In the genomic region with DNA sequence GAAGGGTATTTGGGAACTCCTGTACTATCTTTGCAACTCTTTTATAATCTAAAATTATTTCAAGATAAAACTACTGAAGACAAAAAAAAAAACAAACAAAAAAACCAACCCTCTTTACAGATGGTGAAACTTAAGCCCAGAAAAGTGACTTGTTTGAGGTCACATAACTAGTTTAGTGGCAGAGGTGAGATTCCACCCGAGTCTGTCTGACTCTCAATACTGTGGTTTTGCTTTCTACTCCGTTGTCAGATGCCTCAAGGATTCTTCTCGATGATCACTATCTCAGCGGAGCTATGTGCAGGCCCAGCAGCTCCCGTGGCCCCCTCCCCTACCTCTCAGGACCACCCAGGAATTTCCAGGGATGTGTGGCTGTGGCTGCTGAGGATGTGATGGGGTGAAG, we compare ENCODE assay signal across 16 cellular contexts. TPM values are rescaled to one million over a fixed set of nuclear protein-coding genes. Genes with fewer than 3 reads are reported as not detected.
DNase-seq lines count a peak whose midpoint lies in the region; ATAC-seq and TF ChIP-seq lines count a peak whose summit lies in the region.
"Had no signal": no experiment of that assay in that cellular context is flagged by ENCODE, and none has a peak within 500 bp of the region (broad histone marks: within the 10 kb centered on the region; RNA-seq: fewer than 3 reads in every experiment).

No MANE protein-coding gene starts in this region.

- H3K4me3 ChIP-seq in H7 (ENCODE audit: insufficient read depth, low read depth, low read length), result no peak overlapping the region
- no peak overlapping the region for H3K4me3 ChIP-seq in ascending aorta
- no peak overlapping the region for H3K4me3 ChIP-seq in SK-N-SH (ENCODE audit: low read depth in 2 of 2, low read length in 1 of 2)
- H3K4me3 ChIP-seq: BLaER1 treated with 17β-estradiol and CSF1 and Interleukin-3, amounts not matched to agents 10 nM and 100 nM had no signal

- H3K27ac ChIP-seq in ascending aorta (peak overlapping the region; percentile 40 to 60), SK-N-SH (ENCODE audit: low read depth in 2 of 2, low read length in 1 of 2) (no peak overlapping the region)
- H3K27ac ChIP-seq: BLaER1 treated with 17β-estradiol and CSF1 and Interleukin-3, amounts not matched to agents 10 nM and 100 nM; HL-60 had no signal

- no peak for TF ChIP-seq EP300 in SK-N-SH (IDR thresholded peaks at IDR 0.05; ENCODE audit: borderline replicate concordance in 1 of 2, low read depth in 1 of 2, low read length in 1 of 2)

- intact Hi-C loops in ascending aorta (cut with DNase I), result no loop called here
- intact Hi-C loops in activated CD4-positive, alpha-beta T cell treated with anti-CD3 and anti-CD28 coated beads for 36 hours (cut with DNase I, micrococcal nuclease), result no loop called here

- H3K9me2 ChIP-seq in SK-N-SH, result no peaks in the 10 kb centered on the region

- peaks cover 6% of the 10 kb centered on the region for H3K36me3 Mint-ChIP-seq in stimulated activated effector memory CD8-positive, alpha-beta T cell treated with anti-CD3 and anti-CD28 coated beads, Interleukin-12 subunit alpha, Interleukin-12 subunit beta, amount 100 ng/mL, for 72 hours
- H3K36me3 Mint-ChIP-seq in activated CD4-positive, alpha-beta T cell treated with anti-CD3 and anti-CD28 coated beads for 36 hours (ENCODE audit: low read depth), result no peaks in the 10 kb centered on the region
- H3K36me3 Mint-ChIP-seq: CD4-positive, CD25-positive, alpha-beta regulatory T cell had no signal

- POLR2A ChIA-PET in SK-N-SH (lab: Yijun Ruan, JAX), result no interaction called here
- POLR2A ChIA-PET in activated CD4-positive, alpha-beta T cell treated with anti-CD3 and anti-CD28 coated beads for 36 hours (lab: Charles Lee), result no interaction called here

- peaks cover 23% of the 10 kb centered on the region for H3K27me3 Mint-ChIP-seq in activated CD4-positive, alpha-beta T cell treated with anti-CD3 and anti-CD28 coated beads for 36 hours

- H3K4me1 ChIP-seq in ascending aorta, result peaks cover 1 to 6% of the 10 kb centered on the region in 2 donors
- no peaks in the 10 kb centered on the region for H3K4me1 ChIP-seq in SK-N-SH (ENCODE audit: control insufficient read depth in 1 of 2, insufficient read depth in 2 of 2, low read depth in 1 of 2, low read length in 1 of 2)

- WGBS in SK-N-SH (ENCODE audit: low lambda C conversion rate), result 69% methylated on average over 5 of the region's 5 CpGs

- no peak overlapping the region for H3K4me2 ChIP-seq in SK-N-SH
- H3K4me2 ChIP-seq: BLaER1 treated with 17β-estradiol and CSF1 and Interleukin-3, amounts not matched to agents 10 nM and 100 nM had no signal

- TF ChIP-seq RAD21 in SK-N-SH (IDR thresholded peaks at IDR 0.05; ENCODE audit: low read length), result no peak

- peak overlapping the region; percentile 0 for H3K4me3 Mint-ChIP-seq in stimulated activated effector memory CD8-positive, alpha-beta T cell treated with anti-CD3 and anti-CD28 coated beads, Interleukin-12 subunit alpha, Interleukin-12 subunit beta, amount 100 ng/mL, for 72 hours
- H3K4me3 Mint-ChIP-seq in activated CD4-positive, alpha-beta T cell treated with anti-CD3 and anti-CD28 coated beads for 36 hours, result no peak overlapping the region
- H3K4me3 Mint-ChIP-seq: CD4-positive, CD25-positive, alpha-beta regulatory T cell had no signal

- H3K79me2 ChIP-seq in SK-N-SH (ENCODE audit: insufficient read depth), result no peaks in the 10 kb centered on the region

- H2AFZ ChIP-seq in SK-N-SH (ENCODE audit: low read depth), result no peak overlapping the region

- H3K36me3 ChIP-seq in H7 (replicated peaks; ENCODE audit: control insufficient read depth, insufficient read depth, low read length), result no peaks in the 10 kb centered on the region; the same call in 1 of the 2 replicates
- peaks cover 70 to 80% of the 10 kb centered on the region in 2 donors for H3K36me3 ChIP-seq in ascending aorta
- no peaks in the 10 kb centered on the region for H3K36me3 ChIP-seq in SK-N-SH (replicated peaks in 1 of 2; ENCODE audit: control insufficient read depth in 1 of 2, insufficient read depth in 2 of 2, low read length in 1 of 2)
- H3K36me3 ChIP-seq: BLaER1 treated with 17β-estradiol and CSF1 and Interleukin-3, amounts not matched to agents 10 nM and 100 nM had no signal

- no peaks in the 10 kb centered on the region for H4K20me1 ChIP-seq in SK-N-SH (ENCODE audit: insufficient read depth)
- H4K20me1 ChIP-seq: BLaER1 treated with 17β-estradiol and CSF1 and Interleukin-3, amounts not matched to agents 10 nM and 100 nM had no signal

- H3K9me3 Mint-ChIP-seq in stimulated activated effector memory CD8-positive, alpha-beta T cell treated with anti-CD3 and anti-CD28 coated beads, Interleukin-12 subunit alpha, Interleukin-12 subunit beta, amount 100 ng/mL, for 72 hours, result no peaks in the 10 kb centered on the region
- H3K9me3 Mint-ChIP-seq in activated CD4-positive, alpha-beta T cell treated with anti-CD3 and anti-CD28 coated beads for 36 hours (ENCODE audit: low read depth), result peaks cover 2% of the 10 kb centered on the region

- no peaks in the 10 kb centered on the region for H3F3A ChIP-seq in SK-N-SH (replicated peaks; ENCODE audit: insufficient read depth)

- peaks cover 25% of the 10 kb centered on the region for H3K4me1 Mint-ChIP-seq in stimulated activated effector memory CD8-positive, alpha-beta T cell treated with anti-CD3 and anti-CD28 coated beads, Interleukin-12 subunit alpha, Interleukin-12 subunit beta, amount 100 ng/mL, for 72 hours
- H3K4me1 Mint-ChIP-seq in activated CD4-positive, alpha-beta T cell treated with anti-CD3 and anti-CD28 coated beads for 36 hours, result no peaks in the 10 kb centered on the region

- DNase-seq in H7 (peak; percentile 4), ascending aorta (ENCODE audit: low spot score in 2 of 2) (no peak), myocyte (ENCODE audit: low read depth) (peak; percentile 4), midbrain (lab: John Stamatoyannopoulos, UW) (no peak), OCI-M2 (lab: John Stamatoyannopoulos, UW; ENCODE audit: unreplicated experiment) (no peak), SK-N-SH (no peak)
- DNase-seq in stimulated activated effector memory CD8-positive, alpha-beta T cell treated with anti-CD3 and anti-CD28 coated beads, Interleukin-12 subunit alpha, Interleukin-12 subunit beta, amount 100 ng/mL, for 72 hours (ENCODE audit: low spot score in 2 of 2), result no peak
- no peak for DNase-seq in activated CD4-positive, alpha-beta T cell treated with anti-CD3 and anti-CD28 coated beads for 36 hours
- DNase-seq: ACHN; CD4-positive, CD25-positive, alpha-beta regulatory T cell; DMS53; GF-D8 had no signal

- no peaks in the 10 kb centered on the region for H3K9me3 ChIP-seq in ascending aorta
- no peaks in the 10 kb centered on the region for H3K9me3 ChIP-seq in SK-N-SH

- no peaks in the 10 kb centered on the region for H3K27me3 ChIP-seq in H7 (ENCODE audit: control insufficient read depth, insufficient read depth, low read length)
- H3K27me3 ChIP-seq in ascending aorta, result no peaks in the 10 kb centered on the region
- H3K27me3 ChIP-seq in SK-N-SH (ENCODE audit: insufficient read depth), result no peaks in the 10 kb centered on the region
- H3K27me3 ChIP-seq: BLaER1 treated with 17β-estradiol and CSF1 and Interleukin-3, amounts not matched to agents 10 nM and 100 nM had no signal

- ATAC-seq in stimulated activated effector memory CD8-positive, alpha-beta T cell treated with anti-CD3 and anti-CD28 coated beads, Interleukin-12 subunit alpha, Interleukin-12 subunit beta, amount 100 ng/mL, for 72 hours, result peak; percentile 87
- ATAC-seq in activated CD4-positive, alpha-beta T cell treated with anti-CD3 and anti-CD28 coated beads for 36 hours, result no peak
- ATAC-seq: HCT116 had no signal

- TF ChIP-seq CTCF in ascending aorta (IDR thresholded peaks at IDR 0.05) (no peak), SK-N-SH (IDR thresholded peaks at IDR 0.05) (no peak)

- H3K9ac ChIP-seq in SK-N-SH, result no peak overlapping the region
- H3K9ac ChIP-seq: BLaER1 treated with 17β-estradiol and CSF1 and Interleukin-3, amounts not matched to agents 10 nM and 100 nM had no signal

- peak overlapping the region; percentile 27 for H3K27ac Mint-ChIP-seq in stimulated activated effector memory CD8-positive, alpha-beta T cell treated with anti-CD3 and anti-CD28 coated beads, Interleukin-12 subunit alpha, Interleukin-12 subunit beta, amount 100 ng/mL, for 72 hours
- no peak overlapping the region for H3K27ac Mint-ChIP-seq in activated CD4-positive, alpha-beta T cell treated with anti-CD3 and anti-CD28 coated beads for 36 hours
- H3K27ac Mint-ChIP-seq: CD4-positive, CD25-positive, alpha-beta regulatory T cell had no signal

- CTCF ChIA-PET in SK-N-SH (lab: Yijun Ruan, JAX), result interaction anchor here (1.3 to 15.8 kb wide), 4 partner anchors 11 to 186 kb away, joined by 3 to 317 read pairs (median 14); no protein-coding TSS in a partner anchor
- CTCF ChIA-PET in activated CD4-positive, alpha-beta T cell treated with anti-CD3 and anti-CD28 coated beads for 36 hours (lab: Charles Lee), result interaction anchor here (1.5 kb wide), 1 partner anchor 13 kb away, joined by 3 read pairs; no protein-coding TSS in a partner anchor

TF ChIP-seq in SK-N-SH, 30 proteins besides CTCF, POLR2A, EP300 and RAD21:
- no peak for TF ChIP-seq SIN3A (IDR thresholded peaks at IDR 0.05; ENCODE audit: borderline replicate concordance, low read depth, low read length)

RNA-seq across cellular contexts. Expression of gene KCNB1, which starts 36.1 kb away (rescaled TPM):
- 0.41 and 0.48 TPM in 2 replicates for total RNA-seq in H7 (2014; rRNA removed; shearing (Covaris generic))
- total RNA-seq in ascending aorta, result not detected
- total RNA-seq in myocyte, result 6.1 and 9.0 TPM in 2 replicates
- polyA plus RNA-seq in myocyte (2012), result 10.9 TPM
- 0.82 and 1.1 TPM in 2 replicates for polyA plus RNA-seq in SK-N-SH (2012; rRNA removed)
- 0.81 and 0.93 TPM in 2 replicates for polyA plus RNA-seq in SK-N-SH (2012; cell fraction: cytosol; rRNA removed)
- polyA plus RNA-seq in SK-N-SH (2012; cell fraction: nucleus; rRNA removed), result 1.6 and 1.8 TPM in 2 replicates
- total RNA-seq in activated CD4-positive, alpha-beta T cell treated with anti-CD3 and anti-CD28 coated beads for 36 hours, result not detected
- total RNA-seq: CD4-positive, CD25-positive, alpha-beta regulatory T cell had no signal

RNA-seq across cellular contexts. Expression of gene PTGIS, which starts 49.4 kb away (rescaled TPM):
- total RNA-seq in H7 (2014; rRNA removed; shearing (Covaris generic)), result 14.3 and 15.4 TPM in 2 replicates
- total RNA-seq in ascending aorta (288 TPM), myocyte (1.2 and 1.5 TPM in 2 replicates)
- 4.2 TPM for polyA plus RNA-seq in myocyte (2012)
- polyA plus RNA-seq in SK-N-SH (2012; rRNA removed), result 0.67 and 1.0 TPM in 2 replicates
- polyA plus RNA-seq in SK-N-SH (2012; cell fraction: cytosol; rRNA removed), result 0.45 and 0.52 TPM in 2 replicates
- 0.49 and 0.54 TPM in 2 replicates for polyA plus RNA-seq in SK-N-SH (2012; cell fraction: nucleus; rRNA removed)
- total RNA-seq in activated CD4-positive, alpha-beta T cell treated with anti-CD3 and anti-CD28 coated beads for 36 hours, result under 1 TPM; 0.21 to 0.43 TPM
- total RNA-seq: CD4-positive, CD25-positive, alpha-beta regulatory T cell; H4 had no signal
- polyA plus RNA-seq: CD4-positive, CD25-positive, alpha-beta regulatory T cell had no signal

Comparison
In these comparisons a context has a peak if more than half of its experiments do, and no peak if none do; other contexts are left out.
1. DNase-seq: peak in H7 (single experiment) and myocyte (single experiment); none in ascending aorta (0 of 2), stimulated activated effector memory CD8-positive, alpha-beta T cell treated with anti-CD3 and anti-CD28 coated beads, Interleukin-12 subunit alpha, Interleukin-12 subunit beta, amount 100 ng/mL, for 72 hours (0 of 2), midbrain (single experiment), OCI-M2 (single experiment), SK-N-SH (single experiment) and activated CD4-positive, alpha-beta T cell treated with anti-CD3 and anti-CD28 coated beads for 36 hours (single experiment).
2. H3K27ac ChIP-seq: peak in ascending aorta (2 of 2); none in SK-N-SH (0 of 2).
3. RNA of gene PTGIS, which starts 49.4 kb away (total RNA-seq): 288 TPM in ascending aorta (single experiment); 14.3 to 15.4 TPM in H7, 1.2 to 1.5 TPM in myocyte and 0.21 to 0.43 TPM in activated CD4-positive, alpha-beta T cell treated with anti-CD3 and anti-CD28 coated beads for 36 hours; every median in the first group is over 10 times any median in the second.